23 cellular contexts compared by ENCODE assay signal in the genomic region with DNA sequence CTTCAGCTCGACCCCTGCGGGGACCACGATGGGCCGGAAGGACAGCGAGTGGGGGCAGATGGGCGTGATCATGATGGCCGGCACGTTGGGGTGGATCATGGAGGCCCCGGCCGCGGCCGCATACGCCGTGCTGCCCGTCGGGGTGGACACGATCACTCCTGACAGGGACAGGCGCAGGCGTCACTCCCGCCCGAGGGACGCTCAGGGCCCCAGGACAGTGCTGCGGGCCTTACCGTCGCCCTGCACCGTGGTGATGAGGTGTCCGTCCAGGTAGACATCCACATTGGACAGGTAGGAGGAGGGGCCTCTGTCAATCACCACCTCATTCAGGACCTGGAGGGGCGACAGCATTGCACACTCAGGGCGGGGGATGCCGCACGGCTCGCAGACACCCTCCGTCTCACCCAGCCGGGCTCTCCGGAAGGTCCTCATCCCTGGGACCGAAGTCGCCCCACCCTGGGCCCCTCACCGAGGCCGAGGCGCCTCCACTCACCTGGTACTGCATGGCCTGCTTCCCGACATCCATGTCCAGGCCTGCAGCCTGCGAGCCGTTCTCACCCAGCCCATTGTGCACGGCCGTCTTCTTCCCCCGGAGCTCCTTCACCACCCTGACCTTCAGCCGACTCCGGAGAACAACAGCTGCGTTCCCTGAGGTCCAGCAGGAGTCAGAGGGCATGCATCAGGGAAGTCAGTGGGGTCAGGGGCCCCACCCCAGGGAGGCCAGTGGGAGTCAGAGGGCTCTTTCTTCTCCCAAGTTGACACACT.
"Had no signal": no experiment of that assay in that cellular context is flagged by ENCODE, and none has a peak within 500 bp of the region (broad histone marks: within the 10 kb centered on the region; RNA-seq: fewer than 3 reads in every experiment).

No MANE protein-coding gene starts in this region.

- H3K27ac ChIP-seq: left ventricle myocardium inferior, sigmoid colon, testis, uterus had no signal

- H3K4me3 Mint-ChIP-seq: activated B cell treated with CpG ODN at 0.5 μM for 24 hours; activated CD4-positive, alpha-beta T cell treated with anti-CD3 and anti-CD28 coated beads for 36 hours; activated naive CD4-positive, alpha-beta T cell treated with anti-CD3 and anti-CD28 coated beads for 36 hours; activated naive CD8-positive, alpha-beta T cell treated with anti-CD3 and anti-CD28 coated beads, Interleukin-2, amount 50 U/mL, for 24 hours; memory B cell; nephron; T-helper 1 cell treated with Interleukin-12 subunit alpha and Interleukin-12 subunit beta and Interleukin-4 antibody, amounts not matched to agents 30 μg/mL and 1 μg/mL, for 36 hours had no signal

- H3K27me3 Mint-ChIP-seq: activated B cell treated with CpG ODN at 0.5 μM for 24 hours; activated CD4-positive, alpha-beta T cell treated with anti-CD3 and anti-CD28 coated beads for 36 hours; activated naive CD8-positive, alpha-beta T cell treated with anti-CD3 and anti-CD28 coated beads, Interleukin-2, amount 50 U/mL, for 24 hours; memory B cell had no signal

- H3K27ac Mint-ChIP-seq: activated B cell treated with CpG ODN at 0.5 μM for 24 hours; activated CD4-positive, alpha-beta T cell treated with anti-CD3 and anti-CD28 coated beads for 36 hours; activated naive CD4-positive, alpha-beta T cell treated with anti-CD3 and anti-CD28 coated beads for 36 hours; activated naive CD8-positive, alpha-beta T cell treated with anti-CD3 and anti-CD28 coated beads, Interleukin-2, amount 50 U/mL, for 24 hours; memory B cell; nephron; T-helper 1 cell treated with Interleukin-12 subunit alpha and Interleukin-12 subunit beta and Interleukin-4 antibody, amounts not matched to agents 30 μg/mL and 1 μg/mL, for 36 hours had no signal

- DNase-seq: activated B cell treated with CpG ODN at 0.5 μM for 24 hours; activated CD4-positive, alpha-beta T cell treated with anti-CD3 and anti-CD28 coated beads for 36 hours; activated CD4-positive, alpha-beta T cell treated with anti-CD3 and anti-CD28 coated beads, Interleukin-2, amount 50 U/mL, for 48 hours; activated CD8-positive, alpha-beta memory T cell treated with anti-CD3 and anti-CD28 coated beads, Interleukin-2, amount 50 U/mL, for 48 hours; activated naive CD4-positive, alpha-beta T cell treated with anti-CD3 and anti-CD28 coated beads for 36 hours; activated naive CD8-positive, alpha-beta T cell treated with anti-CD3 and anti-CD28 coated beads, Interleukin-2, amount 50 U/mL, for 24 hours; activated T-cell treated with anti-CD3 and anti-CD28 coated beads, Interleukin-2, amount 50 U/mL, for 48 hours; cortex of kidney; kidney glomerular epithelial cell; left ventricle myocardium inferior; occipital lobe; sigmoid colon; stimulated activated CD4-positive, alpha-beta T cell treated with anti-CD3 and anti-CD28 coated beads, Interleukin-4, amount 100 ng/mL, for 1 hour; stimulated activated naive CD4-positive, alpha-beta T cell; T1000; testis; trophoblast cell; uterus had no signal

- H3K36me3 ChIP-seq: uterus had no signal

- H3K9me3 Mint-ChIP-seq: activated B cell treated with CpG ODN at 0.5 μM for 24 hours; activated naive CD4-positive, alpha-beta T cell treated with anti-CD3 and anti-CD28 coated beads for 36 hours; activated naive CD8-positive, alpha-beta T cell treated with anti-CD3 and anti-CD28 coated beads, Interleukin-2, amount 50 U/mL, for 24 hours; memory B cell; nephron; T-helper 1 cell treated with Interleukin-12 subunit alpha and Interleukin-12 subunit beta and Interleukin-4 antibody, amounts not matched to agents 30 μg/mL and 1 μg/mL, for 36 hours had no signal

- ATAC-seq: activated CD4-positive, alpha-beta T cell treated with anti-CD3 and anti-CD28 coated beads for 36 hours; activated naive CD8-positive, alpha-beta T cell treated with anti-CD3 and anti-CD28 coated beads, Interleukin-2, amount 50 U/mL, for 24 hours had no signal

- H3K9me3 ChIP-seq: left ventricle myocardium inferior, sigmoid colon, testis, uterus had no signal

- H3K4me2 ChIP-seq: smooth muscle cell had no signal

- H3K4me3 ChIP-seq: left ventricle myocardium inferior, sigmoid colon, smooth muscle cell, testis, uterus had no signal

- H3K4me1 ChIP-seq: sigmoid colon, testis, uterus had no signal

- H3K27me3 ChIP-seq: sigmoid colon, testis, uterus had no signal

- H3K4me1 Mint-ChIP-seq: activated B cell treated with CpG ODN at 0.5 μM for 24 hours; activated naive CD8-positive, alpha-beta T cell treated with anti-CD3 and anti-CD28 coated beads, Interleukin-2, amount 50 U/mL, for 24 hours; nephron had no signal

- FAIRE-seq: endometrium had no signal
